1 cellular context compared by ENCODE assay signal in genomic region chr3:115147329-115148141, GRCh38.
A peak's percentile ranks its signal among the peaks of the same experiment; 100 is the strongest.
TF ChIP-seq lines count a peak whose summit lies in the region.

No MANE protein-coding gene starts in this region.

TF ChIP-seq in K562, 482 proteins besides CTCF, POLR2A, EP300 and RAD21 (continued from another document and continues in another):
- TF ChIP-seq GTF2A2 (tag; IDR thresholded peaks at IDR 0.05) (no peak), NFRKB (IDR thresholded peaks at IDR 0.05; ENCODE audit: low read depth) (peak; percentile 36; the same call in 1 of the 2 replicates), PML (IDR thresholded peaks at IDR 0.05; ENCODE audit: low read length) (no peak), FOXA3 (CRISPR knock-in tag; conservative IDR thresholded peaks at IDR 0.05 in 1 of 2, IDR thresholded peaks at IDR 0.05 in 1 of 2) (no peak), ESRRB (CRISPR knock-in tag; IDR thresholded peaks at IDR 0.05; ENCODE audit: borderline replicate concordance) (no peak), NR2C1 (IDR thresholded peaks at IDR 0.05) (peak; percentile 66), NR2C1 (tag; IDR thresholded peaks at IDR 0.05) (peak; percentile 39), ZBTB40 (IDR thresholded peaks at IDR 0.05) (no peak), ZBTB40 (CRISPR knock-in tag; IDR thresholded peaks at IDR 0.05) (no peak), ZNF511 (CRISPR knock-in tag; IDR thresholded peaks at IDR 0.05) (0 out of 2 replicates have a peak, but pooled peaks have one; percentile 62), SP2 (IDR thresholded peaks at IDR 0.05; ENCODE audit: extremely low read depth, low read depth, low read length, poor library complexity, severe bottlenecking) (peak; percentile 65), CHD4 (IDR thresholded peaks at IDR 0.05; ENCODE audit: insufficient read depth, insufficient replicate concordance, low read depth, low read length, poor library complexity, severe bottlenecking) (no peak), GABPA (tag; conservative IDR thresholded peaks at IDR 0.05; ENCODE audit: low read depth) (peak; percentile 49), THRA (IDR thresholded peaks at IDR 0.05) (peak; percentile 49; the same call in 1 of the 2 replicates), SIX5 (IDR thresholded peaks at IDR 0.05; ENCODE audit: borderline replicate concordance in 1 of 2, insufficient read depth in 1 of 2, low read depth in 1 of 2, low read length in 2 of 2) (no peak), BRF1 (IDR thresholded peaks at IDR 0.05; ENCODE audit: borderline replicate concordance, extremely low read depth, insufficient read length) (no peak), ASH1L (IDR thresholded peaks at IDR 0.05; ENCODE audit: borderline replicate concordance, low read depth, partially characterized antibody) (peak; percentile 92), ZNF592 (IDR thresholded peaks at IDR 0.05) (no peak), ZNF639 (CRISPR knock-in tag; conservative IDR thresholded peaks at IDR 0.05 in 1 of 2, IDR thresholded peaks at IDR 0.05 in 1 of 2) (no peak), VEZF1 (CRISPR knock-in tag; IDR thresholded peaks at IDR 0.05) (peak; percentile 94), FOS (IDR thresholded peaks at IDR 0.05; ENCODE audit: extremely low read depth, insufficient read length) (peak; percentile 92), L3MBTL2 (IDR thresholded peaks at IDR 0.05) (peak; percentile 28; the same call in 1 of the 2 replicates), HOXB6 (CRISPR knock-in tag; IDR thresholded peaks at IDR 0.05; ENCODE audit: borderline replicate concordance) (no peak)
